8 cellular contexts compared by ENCODE assay signal in genomic region chr2:204145197-204146190, GRCh38.
DNase-seq lines count a peak whose midpoint lies in the region; ATAC-seq and TF ChIP-seq lines count a peak whose summit lies in the region.

No MANE protein-coding gene starts in this region.

- no peaks in the 10 kb centered on the region for H3K27me3 ChIP-seq in uterus

- TF ChIP-seq POLR2A in NB4 (IDR thresholded peaks at IDR 0.05; ENCODE audit: extremely low read depth, insufficient read length) = no peak
- no peak for TF ChIP-seq POLR2A in uterus (IDR thresholded peaks at IDR 0.05)

- ATAC-seq in HG02610 (IDR thresholded peaks at IDR 0.05; ENCODE audit: unreplicated experiment) (peak; percentile 94), left ventricle myocardium superior (peak; percentile 99)
- ATAC-seq in activated naive CD8-positive, alpha-beta T cell treated with anti-CD3 and anti-CD28 coated beads, Interleukin-2, amount 50 U/mL, for 24 hours = peak; percentile 97

- H3K9me3 ChIP-seq in uterus = no peaks in the 10 kb centered on the region

- no peaks in the 10 kb centered on the region for H3K4me1 ChIP-seq in uterus

- DNase-seq in GM12864 (ENCODE audit: low read depth) (peak; percentile 12), NB4 (ENCODE audit: low read depth) (peak; percentile 73), SW 1271 (lab: John Stamatoyannopoulos, UW) (peak; percentile 8 to 66), left ventricle myocardium superior (peak; percentile 80), putamen (ENCODE audit: low spot score) (peak; percentile 53), uterus (peak; percentile 73 to 77)
- DNase-seq in activated naive CD8-positive, alpha-beta T cell treated with anti-CD3 and anti-CD28 coated beads, Interleukin-2, amount 50 U/mL, for 24 hours = peak; percentile 80

- H3K4me3 ChIP-seq in GM12864 (ENCODE audit: low read depth, low read length) (no peak overlapping the region), NB4 (ENCODE audit: low read depth, low read length) (no peak overlapping the region), uterus (peak overlapping the region; percentile 15 to 22)

- H3K36me3 ChIP-seq in uterus = no peaks in the 10 kb centered on the region

- peaks cover 10% of the 10 kb centered on the region for H3K4me1 Mint-ChIP-seq in activated naive CD8-positive, alpha-beta T cell treated with anti-CD3 and anti-CD28 coated beads, Interleukin-2, amount 50 U/mL, for 24 hours

- no peaks in the 10 kb centered on the region for H3K36me3 Mint-ChIP-seq in activated naive CD8-positive, alpha-beta T cell treated with anti-CD3 and anti-CD28 coated beads, Interleukin-2, amount 50 U/mL, for 24 hours (ENCODE audit: low read depth)

- TF ChIP-seq CTCF in GM12864 (IDR thresholded peaks at IDR 0.05; ENCODE audit: low read depth, low read length, missing control alignments) (peak; percentile 92), NB4 (IDR thresholded peaks at IDR 0.05; ENCODE audit: low read depth, low read length) (peak; percentile 93), uterus (IDR thresholded peaks at IDR 0.05) (peak; percentile 72 to 96 (median 88))

- H3K27me3 Mint-ChIP-seq in activated naive CD8-positive, alpha-beta T cell treated with anti-CD3 and anti-CD28 coated beads, Interleukin-2, amount 50 U/mL, for 24 hours = peaks cover 20% of the 10 kb centered on the region

- peak overlapping the region; percentile 80 for H3K27ac Mint-ChIP-seq in activated naive CD8-positive, alpha-beta T cell treated with anti-CD3 and anti-CD28 coated beads, Interleukin-2, amount 50 U/mL, for 24 hours

- H3K4me3 Mint-ChIP-seq in activated naive CD8-positive, alpha-beta T cell treated with anti-CD3 and anti-CD28 coated beads, Interleukin-2, amount 50 U/mL, for 24 hours = peak overlapping the region; percentile 79

- no peaks in the 10 kb centered on the region for H3K9me3 Mint-ChIP-seq in activated naive CD8-positive, alpha-beta T cell treated with anti-CD3 and anti-CD28 coated beads, Interleukin-2, amount 50 U/mL, for 24 hours

- intact Hi-C loops in left ventricle myocardium superior (cut with micrococcal nuclease) (no loop called here), uterus (cut with DNase I; ENCODE audit: low total_unique reads) (no loop called here)

- peak overlapping the region; percentile 3 to 35 for H3K27ac ChIP-seq in uterus

Comparison
In these comparisons a context has a peak if more than half of its experiments do, and no peak if none do; other contexts are left out.
1. DNase-seq: peak in every context shown above with its lines; median percentile 80 in activated naive CD8-positive, alpha-beta T cell treated with anti-CD3 and anti-CD28 coated beads, Interleukin-2, amount 50 U/mL, for 24 hours; 80 in left ventricle myocardium superior; 75 in uterus; 73 in NB4; 53 in putamen; 37 in SW 1271; 12 in GM12864.
2. H3K4me3 ChIP-seq: peak in uterus (2 of 2); none in GM12864 (single experiment) and NB4 (single experiment).
3. Peak in every context shown above with its lines, with median percentiles within 50 percentile points of each other: CTCF ChIP-seq and ATAC-seq.